Comparison of ENCODE assay signal across 8 cellular contexts in genomic region chr16:29266612-29267011, GRCh38.
A peak's percentile ranks its signal among the peaks of the same experiment; 100 is the strongest.
DNase-seq lines count a peak whose midpoint lies in the region; ATAC-seq and TF ChIP-seq lines count a peak whose summit lies in the region.
"Not testable (repeated sequence)": the region's sequence is repeated elsewhere in the genome, so short reads cannot be mapped to it uniquely, and the experiment has no call there.

No MANE protein-coding gene starts in this region.

- H3K27me3 Mint-ChIP-seq in nephron (ENCODE audit: low read depth) = not testable (repeated sequence)

- ATAC-seq in GM19463 (IDR thresholded peaks at IDR 0.05; ENCODE audit: unreplicated experiment) (peak; percentile 66), Right ventricle myocardium inferior (peak; percentile 7)

- intact Hi-C loops in Right ventricle myocardium inferior (cut with DNase I) = not testable (repeated sequence)

- not testable (repeated sequence) for TF ChIP-seq CTCF in AG10803 (conservative IDR thresholded peaks at IDR 0.05; ENCODE audit: low read length); cardiac fibroblast (IDR thresholded peaks at IDR 0.05; ENCODE audit: low read depth, low read length); nephron (IDR thresholded peaks at IDR 0.05; ENCODE audit: unreplicated experiment in 3 of 3)

- H3K27ac Mint-ChIP-seq in nephron = peak overlapping the region; percentile 69 to 73 (median 72)

- not testable (repeated sequence) for H3K4me3 Mint-ChIP-seq in nephron

- not testable (repeated sequence) for H3K4me3 ChIP-seq in AG10803 (ENCODE audit: low read length); cardiac fibroblast (replicated peaks in 1 of 2; ENCODE audit: low read depth in 2 of 2, low read length in 2 of 2)

- not testable (repeated sequence) for H3K9me3 Mint-ChIP-seq in nephron

- DNase-seq in AG10803 (ENCODE audit: low read depth) (peak; percentile 78), MV-4-11 (lab: John Stamatoyannopoulos, UW) (peak; percentile 18), activated T-cell treated with anti-CD3 and anti-CD28 coated beads for 48 hours (ENCODE audit: low read depth) (peak; percentile 17), cardiac fibroblast (ENCODE audit: low read depth in 2 of 2) (peak; percentile 89 to 95), stromal cell of bone marrow (ENCODE audit: low read depth) (peak; percentile 85)
- DNase-seq in Right ventricle myocardium inferior (ENCODE audit: missing footprints) = not testable (repeated sequence)

- H3K4me1 Mint-ChIP-seq in nephron = peaks cover 35% of the 10 kb centered on the region

- H3K36me3 Mint-ChIP-seq in nephron (ENCODE audit: low read depth) = not testable (repeated sequence)
